ENCODE assay signal across 20 cellular contexts in genomic region chr13:23796546-23796945, GRCh38.
DNase-seq lines count a peak whose midpoint lies in the region; ATAC-seq lines count a peak whose summit lies in the region.
"Had no signal": no experiment of that assay in that cellular context is flagged by ENCODE, and none has a peak within 500 bp of the region (broad histone marks: within the 10 kb centered on the region; RNA-seq: fewer than 3 reads in every experiment).

No MANE protein-coding gene starts in this region.

- no peak overlapping the region for H3K4me3 ChIP-seq in skeletal muscle cell (ENCODE audit: low read depth, low read length)
- H3K4me3 ChIP-seq: neural progenitor cell, Peyer's patch, right atrium auricular region, tibial nerve had no signal

- ATAC-seq in HG03378 (IDR thresholded peaks at IDR 0.05; ENCODE audit: unreplicated experiment) = no peak

- DNase-seq in NCI-H2029 treated with DMSO at 0.1 percent for 48 hours (lab: John Stamatoyannopoulos, UW) = peak; percentile 29
- DNase-seq in NCI-H2029 (lab: John Stamatoyannopoulos, UW) = no peak
- peak; percentile 15 for DNase-seq in NCI-H69 (lab: John Stamatoyannopoulos, UW)
- DNase-seq in fibroblast of gingiva (ENCODE audit: low read depth) = peak; percentile 70
- DNase-seq in skeletal muscle cell (ENCODE audit: low read depth) = peak; percentile 49
- DNase-seq in NCI-H2081 treated with DMSO at 0.1 percent for 48 hours (lab: John Stamatoyannopoulos, UW) = no peak
- no peak for DNase-seq in 8988T
- DNase-seq: activated CD4-positive, CD25-positive, alpha-beta regulatory T cell; CD4-positive, alpha-beta T cell; effector CD4-positive, alpha-beta T cell; HFFc6; Kasumi-1; mammary epithelial cell; Peyer's patch; stimulated activated CD4-positive, alpha-beta T cell treated with anti-CD3 and anti-CD28 coated beads, Interleukin-2, amount 100 ng/mL, for 48 hours; stimulated activated CD8-positive, alpha-beta memory T cell treated with anti-CD3 and anti-CD28 coated beads, Interleukin-4, amount 100 ng/mL, for 48 hours had no signal

Comparison
In these comparisons a context has a peak if more than half of its experiments do, and no peak if none do; other contexts are left out.
1. DNase-seq: peak in NCI-H2029 treated with DMSO at 0.1 percent for 48 hours (single experiment), NCI-H69 (single experiment), fibroblast of gingiva (single experiment) and skeletal muscle cell (single experiment); none in NCI-H2029 (single experiment), NCI-H2081 treated with DMSO at 0.1 percent for 48 hours (single experiment) and 8988T (single experiment).